25 cellular contexts compared by ENCODE assay signal in the genomic region with DNA sequence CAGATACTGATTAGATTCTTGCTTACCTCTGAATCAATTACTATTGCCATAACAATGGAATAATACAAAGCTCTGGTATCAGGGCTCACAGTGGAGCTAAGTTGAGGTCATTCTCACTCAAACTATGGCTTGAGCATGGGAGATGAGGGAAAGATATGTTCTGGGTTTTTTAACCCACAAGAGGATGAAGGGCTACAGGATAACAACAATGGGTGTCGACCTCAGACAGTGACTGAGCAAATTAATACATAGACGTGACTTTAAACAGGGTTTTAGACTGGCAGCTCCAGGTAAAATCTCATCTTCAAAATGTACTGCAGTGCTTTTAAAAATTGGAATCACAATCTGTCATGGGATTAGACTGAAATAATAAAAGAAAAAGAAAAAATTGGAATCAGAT.
"Had no signal": no experiment of that assay in that cellular context is flagged by ENCODE, and none has a peak within 500 bp of the region (broad histone marks: within the 10 kb centered on the region; RNA-seq: fewer than 3 reads in every experiment).

No MANE protein-coding gene starts in this region.

- H3K36me3 Mint-ChIP-seq: mesothelial cell of epicardium had no signal

- H3K4me1 Mint-ChIP-seq: mesothelial cell of epicardium, naive B cell had no signal

- H3K36me3 ChIP-seq: esophagus squamous epithelium, gastroesophageal sphincter, heart left ventricle, left lung, lower lobe of right lung had no signal

- H3K9me3 Mint-ChIP-seq: naive B cell had no signal

- ATAC-seq: esophagus mucosa, foreskin keratinocyte, gastroesophageal sphincter, heart left ventricle, left cardiac atrium, left lung, left ventricle myocardium superior, lower lobe of right lung, mucosa of descending colon had no signal

- H3K4me3 Mint-ChIP-seq: mesothelial cell of epicardium, naive B cell had no signal

- H2AFZ ChIP-seq: hepatocyte had no signal

- H3K4me2 ChIP-seq: hepatocyte had no signal

- H3K4me1 ChIP-seq: esophagus squamous epithelium, foreskin keratinocyte, gastroesophageal sphincter, heart left ventricle, left lung, lower lobe of right lung had no signal

- H3K27me3 ChIP-seq: dorsolateral prefrontal cortex, esophagus squamous epithelium, foreskin keratinocyte, gastroesophageal sphincter, heart left ventricle, hepatocyte, left lung had no signal

- H3K27ac ChIP-seq: coronary artery, dorsolateral prefrontal cortex, esophagus squamous epithelium, foreskin keratinocyte, gastroesophageal sphincter, heart left ventricle, hepatocyte, left lung, lower lobe of right lung had no signal

- DNase-seq: dermis blood vessel endothelial cell; dorsolateral prefrontal cortex; effector CD4-positive, alpha-beta T cell; effector memory CD4-positive, alpha-beta T cell; esophagus squamous epithelium; foreskin keratinocyte; heart left ventricle; hypothalamus; left cardiac atrium; left lung; left ventricle myocardium superior; lower lobe of right lung; mesenchymal stem cell; mucosa of descending colon; naive B cell had no signal

- H3K4me3 ChIP-seq: coronary artery, dorsolateral prefrontal cortex, esophagus squamous epithelium, gastroesophageal sphincter, heart left ventricle, hepatocyte, left lung, lower lobe of right lung, mucosa of descending colon had no signal

- H3K9me3 ChIP-seq: esophagus squamous epithelium, gastroesophageal sphincter, heart left ventricle, left lung, lower lobe of right lung, mucosa of descending colon had no signal

- FAIRE-seq: colon, endothelial cell of umbilical vein, frontal cortex, islet of Langerhans, keratinocyte had no signal

- H3K27ac Mint-ChIP-seq: mesothelial cell of epicardium, naive B cell had no signal

- H3K79me2 ChIP-seq: hepatocyte had no signal
